Comparison of ENCODE assay signal across 9 cellular contexts in the genomic region with DNA sequence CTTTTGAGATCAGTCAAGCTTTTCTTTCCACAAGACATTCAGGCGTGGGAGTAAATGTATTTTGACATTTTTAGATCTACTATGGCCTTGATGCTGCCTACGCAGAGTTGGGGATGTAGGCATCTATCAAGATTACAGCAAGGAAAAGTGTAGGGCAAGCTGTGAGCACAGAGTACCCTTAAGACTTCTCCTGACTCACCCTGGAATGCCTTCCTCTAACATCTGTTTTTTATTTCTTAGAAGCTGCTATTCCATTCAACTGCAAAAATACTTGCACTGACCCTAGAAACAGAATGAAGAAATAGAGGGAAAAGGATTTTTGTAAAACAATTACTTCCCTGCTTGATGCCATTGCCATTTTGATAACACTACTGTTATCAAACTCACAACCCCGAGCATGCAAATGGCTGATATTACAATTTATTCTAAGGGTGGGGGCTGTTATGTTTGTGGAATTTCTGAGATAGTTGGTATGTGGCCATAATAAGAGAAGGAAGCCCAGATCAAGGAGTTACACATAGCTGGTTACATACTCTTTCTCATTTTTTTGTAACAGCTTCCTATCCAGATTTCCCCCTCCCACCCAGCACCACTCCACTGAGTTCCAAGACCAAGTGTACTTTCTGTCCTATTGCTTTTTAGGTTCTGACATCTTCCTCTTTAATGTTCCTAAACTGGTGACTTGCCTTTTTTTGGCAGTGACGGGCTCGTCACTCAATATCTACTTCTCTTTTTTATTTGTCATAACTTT. TPM values are rescaled to one million over a fixed set of nuclear protein-coding genes. Genes with fewer than 3 reads are reported as not detected.
A peak's percentile ranks its signal among the peaks of the same experiment; 100 is the strongest.
DNase-seq lines count a peak whose midpoint lies in the region; ATAC-seq and TF ChIP-seq lines count a peak whose summit lies in the region.
"Had no signal": no experiment of that assay in that cellular context is flagged by ENCODE, and none has a peak within 500 bp of the region (broad histone marks: within the 10 kb centered on the region; RNA-seq: fewer than 3 reads in every experiment).

No MANE protein-coding gene starts in this region.

- TF ChIP-seq EP300 in esophagus muscularis mucosa (IDR thresholded peaks at IDR 0.05): no peak

- TF ChIP-seq CTCF in AG10803 (conservative IDR thresholded peaks at IDR 0.05; ENCODE audit: low read length) (no peak), esophagus muscularis mucosa (IDR thresholded peaks at IDR 0.05) (no peak), omental fat pad (IDR thresholded peaks at IDR 0.05) (no peak)

- H3K4me3 ChIP-seq in AG10803 (ENCODE audit: low read length) (peak overlapping the region; percentile 40), esophagus muscularis mucosa (peak overlapping the region in 1 of 4 donors; percentile 1)

- ATAC-seq in omental fat pad (ENCODE audit: low FRiP score): peak; percentile 95

- peak overlapping the region; percentile 28 to 72 (median 54) for H3K27ac ChIP-seq in esophagus muscularis mucosa (replicated peaks in 1 of 4)

- H3K36me3 ChIP-seq in esophagus muscularis mucosa: no peaks in the 10 kb centered on the region

- H3K27me3 ChIP-seq in esophagus muscularis mucosa: no peaks in the 10 kb centered on the region

- peaks cover 0 to 27% (median 16%) of the 10 kb centered on the region in 4 donors for H3K4me1 ChIP-seq in esophagus muscularis mucosa

- DNase-seq in AG10803 (ENCODE audit: low read depth) (peak; percentile 93), NOMO-1 treated with dmso at 0.1 percent for 144 hours (lab: John Stamatoyannopoulos, UW; ENCODE audit: unreplicated experiment) (peak; percentile 50), esophagus muscularis mucosa (ENCODE audit: extremely low spot score) (no peak), omental fat pad (ENCODE audit: low spot score) (no peak), activated gamma-delta T cell treated with Interleukin-2 at 50 U/mL for 16 hours (no peak), NK-92 (lab: John Stamatoyannopoulos, UW; ENCODE audit: unreplicated experiment) (no peak), NCI-H2029 (lab: John Stamatoyannopoulos, UW) (no peak), UCSD-AML1 (lab: John Stamatoyannopoulos, UW; ENCODE audit: unreplicated experiment) (no peak)
- DNase-seq: anterior cingulate cortex had no signal

- intact Hi-C loops in esophagus muscularis mucosa (cut with DNase I): loop anchor here (10.0 kb wide), 1 partner anchor 113 kb away; no protein-coding TSS in a partner anchor

- WGBS in esophagus muscularis mucosa: 50% methylated on average over 5 of the region's 5 CpGs

- no peaks in the 10 kb centered on the region for H3K9me3 ChIP-seq in esophagus muscularis mucosa

- TF ChIP-seq POLR2A in esophagus muscularis mucosa (IDR thresholded peaks at IDR 0.05; ENCODE audit: low read depth): no peak

RNA-seq across cellular contexts. Expression of a gene that starts 5.9 kb away (rescaled TPM):
- total RNA-seq in esophagus muscularis mucosa: 100 to 1,000 TPM in 3 of 4 donors, 10 to 100 TPM in 1; 77.2 to 110 (median 106) TPM
- 10 to 100 TPM; 50.2 to 99.1 (median 58.7) TPM for total RNA-seq in omental fat pad

Comparison
In these comparisons a context has a peak if more than half of its experiments do, and no peak if none do; other contexts are left out.
1. DNase-seq: peak in AG10803 (single experiment) and NOMO-1 treated with dmso at 0.1 percent for 144 hours (single experiment); none in esophagus muscularis mucosa (single experiment), omental fat pad (single experiment), activated gamma-delta T cell treated with Interleukin-2 at 50 U/mL for 16 hours (single experiment), NK-92 (single experiment), NCI-H2029 (single experiment) and UCSD-AML1 (single experiment).